8 cellular contexts compared by ENCODE assay signal in the genomic region with DNA sequence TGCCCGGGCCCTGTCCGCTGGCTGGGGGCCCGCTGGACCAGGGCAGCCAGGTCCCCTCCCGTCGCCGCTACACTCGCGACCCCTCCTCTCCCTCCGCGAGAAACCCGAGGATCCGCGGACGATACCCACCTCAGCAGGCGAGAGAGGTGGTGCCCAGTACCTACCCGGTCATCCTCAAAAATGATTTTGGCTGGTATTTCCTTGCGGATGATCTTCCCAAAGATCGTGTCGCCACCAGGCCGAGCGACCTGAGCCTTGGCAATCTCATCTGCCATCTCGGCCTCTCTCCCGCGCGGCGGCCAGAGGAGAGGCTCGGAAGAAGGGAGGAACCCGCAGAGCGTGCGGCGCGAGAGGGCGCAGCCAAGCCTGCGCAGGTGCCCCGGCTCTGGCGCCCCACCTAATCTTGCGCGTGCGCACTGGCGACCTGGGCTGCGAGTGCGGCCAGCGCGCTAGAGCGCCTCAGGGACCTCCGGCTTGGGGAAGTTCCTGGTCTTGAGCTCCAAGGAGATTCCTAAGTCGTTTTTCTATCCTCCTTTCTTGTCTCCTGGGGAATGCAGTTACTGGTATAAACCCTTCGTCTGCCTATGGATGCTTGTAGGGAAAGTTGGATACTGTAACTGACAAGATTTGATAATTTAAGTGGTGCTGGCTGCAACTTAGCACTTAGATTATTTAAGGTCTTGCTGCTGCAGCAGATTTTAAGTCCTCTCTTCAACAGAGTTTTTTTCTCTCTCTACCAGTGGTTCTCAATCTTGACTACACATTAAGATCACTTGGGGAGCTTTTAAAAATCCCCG. TPM values are rescaled to one million over a fixed set of nuclear protein-coding genes. Genes with fewer than 3 reads are reported as not detected.
A peak's percentile ranks its signal among the peaks of the same experiment; 100 is the strongest.
DNase-seq lines count a peak whose midpoint lies in the region; ATAC-seq and TF ChIP-seq lines count a peak whose summit lies in the region.

A gene (minus strand): TSS at position 326 of the 797 bp plus-strand sequence. CDS start 51 bp downstream, at position 275.

- peak within 1 kb of the TSS; percentile 93 for H3K4me3 Mint-ChIP-seq in progenitor cell of endocrine pancreas (ENCODE audit: low read depth)

- TF ChIP-seq CTCF in GM12875 (IDR thresholded peaks at IDR 0.05; ENCODE audit: borderline replicate concordance, insufficient read depth, low read depth, low read length) (peak; percentile 24; the same call in 1 of the 2 replicates), heart left ventricle (IDR thresholded peaks at IDR 0.05) (peak in 5 of 12 donors; percentile 5 to 45 (median 23)), progenitor cell of endocrine pancreas (IDR thresholded peaks at IDR 0.05; ENCODE audit: unreplicated experiment) (peak; percentile 15)

- ATAC-seq in HG02798 (IDR thresholded peaks at IDR 0.05; ENCODE audit: poor library complexity, unreplicated experiment) (peak; percentile 85), heart left ventricle (peak; percentile 92 to 98 (median 96))

- H3K27me3 Mint-ChIP-seq in progenitor cell of endocrine pancreas: no peaks in the 10 kb centered on the region

- intact Hi-C loops in heart left ventricle (cut with DNase I): loop anchor here in 9 of 10 donors (1.0 to 10.0 kb wide), 6 partner anchors 98 to 252 kb away; a partner anchor contains a TSS

- WGBS in adipose tissue, 3 donors: 0 to 1% (median 0%) methylated on average over 41 to 49 of the region's 49 CpGs
- 0 to 5% (median 1%) methylated on average over 3 to 49 of the region's 49 CpGs for WGBS in heart left ventricle, 4 donors

- DNase-seq in NCI-H1417 treated with DMSO at 0.1 percent for 48 hours (lab: John Stamatoyannopoulos, UW) (peak; percentile 51), T follicular helper cell (ENCODE audit: low read depth) (peak; percentile 87), heart left ventricle (peak; percentile 92 to 97 (median 93)), progenitor cell of endocrine pancreas (ENCODE audit: low spot score, unreplicated experiment) (peak; percentile 91), ureter (ENCODE audit: low spot score) (peak; percentile 91)

- H3K4me1 Mint-ChIP-seq in progenitor cell of endocrine pancreas (ENCODE audit: low read depth): peaks cover 10% of the 10 kb centered on the region

- peaks cover 0 to 28% (median 15%) of the 10 kb centered on the region in 12 donors for H3K4me1 ChIP-seq in heart left ventricle

- no peaks in the 10 kb centered on the region for H3K9me3 Mint-ChIP-seq in progenitor cell of endocrine pancreas (ENCODE audit: low read depth)

- H3K27ac ChIP-seq in adipose tissue (ENCODE audit: low read depth, low read length) (peak within 1 kb of the TSS; percentile 21), heart left ventricle (peak within 1 kb of the TSS; percentile 83 to 98 (median 94))

- TF ChIP-seq POLR2A in heart left ventricle (IDR thresholded peaks at IDR 0.05): peak in 1 of 2 donors; percentile 56

- peaks cover 0 to 29% (median 26%) of the 10 kb centered on the region in 9 donors for H3K36me3 ChIP-seq in heart left ventricle

- peak within 1 kb of the TSS; percentile 99 for H3K27ac Mint-ChIP-seq in progenitor cell of endocrine pancreas

- no peaks in the 10 kb centered on the region for H3K27me3 ChIP-seq in heart left ventricle

- peaks cover 15% of the 10 kb centered on the region for H3K36me3 Mint-ChIP-seq in progenitor cell of endocrine pancreas (ENCODE audit: insufficient read depth)

- H3K4me3 ChIP-seq in GM12875 (ENCODE audit: low read depth, low read length) (peak within 1 kb of the TSS; percentile 99), heart left ventricle (peak within 1 kb of the TSS; percentile 72 to 97 (median 88))

- H3K9me3 ChIP-seq in heart left ventricle: no peaks in the 10 kb centered on the region

RNA-seq across cellular contexts. Expression of the gene that starts here (rescaled TPM):
- 100 to 1,000 TPM; 130 to 265 (median 218) TPM for polyA plus RNA-seq in adipose tissue
- total RNA-seq in heart left ventricle: 100 to 1,000 TPM in 8 of 9 donors, 10 to 100 TPM in 1; 76.8 to 165 (median 148) TPM
- 100 to 1,000 TPM; 133 to 286 TPM for polyA plus RNA-seq in heart left ventricle
- 189 and 210 TPM in 2 replicates for total RNA-seq in progenitor cell of endocrine pancreas
- total RNA-seq in ureter: 128 TPM

Comparison
In these comparisons a context has a peak if more than half of its experiments do, and no peak if none do; other contexts are left out.
1. Peak in every context shown above with its lines: DNase-seq, ATAC-seq, H3K4me3 ChIP-seq and H3K27ac ChIP-seq.